ENCODE assay signal across 26 cellular contexts in the genomic region with DNA sequence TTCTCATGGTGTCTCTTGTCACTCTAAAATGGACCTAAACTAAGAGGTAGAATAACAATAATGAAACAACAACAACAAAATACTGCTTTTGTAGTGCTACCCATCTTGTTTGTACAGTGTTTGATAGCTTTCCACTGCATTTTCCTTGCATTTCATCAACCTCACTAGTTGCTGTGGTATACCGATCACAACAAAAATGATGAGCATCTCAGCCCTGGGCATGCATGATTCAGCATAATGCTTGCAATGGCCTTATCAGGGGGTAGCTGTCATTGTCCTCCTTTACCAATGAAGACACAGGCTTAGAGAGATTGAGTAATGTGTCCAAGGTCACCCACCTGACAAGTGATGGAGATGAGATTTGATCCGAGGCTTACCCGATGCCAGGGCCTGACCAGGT.
"Had no signal": no experiment of that assay in that cellular context is flagged by ENCODE, and none has a peak within 500 bp of the region (broad histone marks: within the 10 kb centered on the region; RNA-seq: fewer than 3 reads in every experiment).

No MANE protein-coding gene starts in this region.

- H3K4me3 Mint-ChIP-seq: activated B cell treated with CpG ODN at 0.5 μM for 24 hours; activated CD4-positive, alpha-beta memory T cell treated with anti-CD3 and anti-CD28 coated beads, Interleukin-2, amount 10 ng/mL, durations not matched to agents 7 days and 5 days; activated CD8-positive, alpha-beta memory T cell treated with anti-CD3 and anti-CD28 coated beads, Interleukin-2, amount 10 ng/mL, durations not matched to agents 7 days and 5 days; activated naive CD8-positive, alpha-beta T cell treated with anti-CD3 and anti-CD28 coated beads, Interleukin-2, amount 10 ng/mL, durations not matched to agents 7 days and 5 days; naive B cell; neural crest cell; stimulated activated effector memory CD8-positive, alpha-beta T cell treated with anti-CD3 and anti-CD28 coated beads, Interleukin-12 subunit alpha, Interleukin-12 subunit beta, amount 100 ng/mL, for 72 hours; T-helper 2 cell treated with Interferon-gamma antibody and Interleukin-4, amounts not matched to agents 5 μg/mL and 100 μg/mL, for 36 hours; type B pancreatic cell had no signal

- DNase-seq: activated B cell treated with CpG ODN at 0.5 μM for 24 hours; activated CD4-positive, alpha-beta memory T cell treated with anti-CD3 and anti-CD28 coated beads, Interleukin-2, amount 10 ng/mL, durations not matched to agents 7 days and 5 days; activated CD4-positive, alpha-beta T cell treated with anti-CD3 and anti-CD28 coated beads for 4 hours; activated CD8-positive, alpha-beta memory T cell treated with anti-CD3 and anti-CD28 coated beads, Interleukin-2, amount 10 ng/mL, durations not matched to agents 7 days and 5 days; activated naive CD4-positive, alpha-beta T cell treated with Interleukin-2 at 50 U/mL for 16 hours; activated naive CD8-positive, alpha-beta T cell treated with anti-CD3 and anti-CD28 coated beads, Interleukin-2, amount 10 ng/mL, durations not matched to agents 7 days and 5 days; anterior cingulate cortex; dermis blood vessel endothelial cell; effector memory CD4-positive, alpha-beta T cell; foreskin melanocyte; head of caudate nucleus; left ventricle myocardium inferior; mammary epithelial cell; naive B cell; ovary; psoas muscle; right cardiac atrium; small intestine; stimulated activated CD4-positive, alpha-beta T cell treated with anti-CD3 and anti-CD28 coated beads, Interleukin-4, amount 100 ng/mL, for 24 hours; stomach; testis had no signal

- H3K4me3 ChIP-seq: left ventricle myocardium inferior, ovary, psoas muscle, stomach, testis had no signal

- H3K27ac Mint-ChIP-seq: activated B cell treated with CpG ODN at 0.5 μM for 24 hours; activated CD4-positive, alpha-beta memory T cell treated with anti-CD3 and anti-CD28 coated beads, Interleukin-2, amount 10 ng/mL, durations not matched to agents 7 days and 5 days; activated CD8-positive, alpha-beta memory T cell treated with anti-CD3 and anti-CD28 coated beads, Interleukin-2, amount 10 ng/mL, durations not matched to agents 7 days and 5 days; activated naive CD8-positive, alpha-beta T cell treated with anti-CD3 and anti-CD28 coated beads, Interleukin-2, amount 10 ng/mL, durations not matched to agents 7 days and 5 days; naive B cell; stimulated activated effector memory CD8-positive, alpha-beta T cell treated with anti-CD3 and anti-CD28 coated beads, Interleukin-12 subunit alpha, Interleukin-12 subunit beta, amount 100 ng/mL, for 72 hours; T-helper 2 cell treated with Interferon-gamma antibody and Interleukin-4, amounts not matched to agents 5 μg/mL and 100 μg/mL, for 36 hours; type B pancreatic cell had no signal

- H3K4me1 Mint-ChIP-seq: activated B cell treated with CpG ODN at 0.5 μM for 24 hours; activated CD4-positive, alpha-beta memory T cell treated with anti-CD3 and anti-CD28 coated beads, Interleukin-2, amount 10 ng/mL, durations not matched to agents 7 days and 5 days; activated CD8-positive, alpha-beta memory T cell treated with anti-CD3 and anti-CD28 coated beads, Interleukin-2, amount 10 ng/mL, durations not matched to agents 7 days and 5 days; activated naive CD8-positive, alpha-beta T cell treated with anti-CD3 and anti-CD28 coated beads, Interleukin-2, amount 10 ng/mL, durations not matched to agents 7 days and 5 days; naive B cell; stimulated activated effector memory CD8-positive, alpha-beta T cell treated with anti-CD3 and anti-CD28 coated beads, Interleukin-12 subunit alpha, Interleukin-12 subunit beta, amount 100 ng/mL, for 72 hours had no signal

- H3K36me3 ChIP-seq: left ventricle myocardium inferior, ovary, stomach had no signal

- H3K27me3 Mint-ChIP-seq: activated B cell treated with CpG ODN at 0.5 μM for 24 hours; activated CD4-positive, alpha-beta memory T cell treated with anti-CD3 and anti-CD28 coated beads, Interleukin-2, amount 10 ng/mL, durations not matched to agents 7 days and 5 days; activated CD8-positive, alpha-beta memory T cell treated with anti-CD3 and anti-CD28 coated beads, Interleukin-2, amount 10 ng/mL, durations not matched to agents 7 days and 5 days; activated naive CD8-positive, alpha-beta T cell treated with anti-CD3 and anti-CD28 coated beads, Interleukin-2, amount 10 ng/mL, durations not matched to agents 7 days and 5 days; naive B cell had no signal

- H3K27me3 ChIP-seq: ovary, testis had no signal

- H3K9me3 Mint-ChIP-seq: activated B cell treated with CpG ODN at 0.5 μM for 24 hours; activated naive CD8-positive, alpha-beta T cell treated with anti-CD3 and anti-CD28 coated beads, Interleukin-2, amount 10 ng/mL, durations not matched to agents 7 days and 5 days; neural crest cell; T-helper 2 cell treated with Interferon-gamma antibody and Interleukin-4, amounts not matched to agents 5 μg/mL and 100 μg/mL, for 36 hours; type B pancreatic cell had no signal

- H3K36me3 Mint-ChIP-seq: activated CD8-positive, alpha-beta memory T cell treated with anti-CD3 and anti-CD28 coated beads, Interleukin-2, amount 10 ng/mL, durations not matched to agents 7 days and 5 days; activated naive CD8-positive, alpha-beta T cell treated with anti-CD3 and anti-CD28 coated beads, Interleukin-2, amount 10 ng/mL, durations not matched to agents 7 days and 5 days; naive B cell; stimulated activated effector memory CD8-positive, alpha-beta T cell treated with anti-CD3 and anti-CD28 coated beads, Interleukin-12 subunit alpha, Interleukin-12 subunit beta, amount 100 ng/mL, for 72 hours; type B pancreatic cell had no signal

- H3K4me1 ChIP-seq: left ventricle myocardium inferior, psoas muscle, stomach, testis had no signal

- FAIRE-seq: small intestine, TTC549 had no signal

- H3K9me3 ChIP-seq: left ventricle myocardium inferior, ovary, psoas muscle, stomach, testis had no signal

- H3K27ac ChIP-seq: left ventricle myocardium inferior, ovary, psoas muscle, stomach, testis had no signal
